Comparison of ENCODE assay signal across 18 cellular contexts in the genomic region with DNA sequence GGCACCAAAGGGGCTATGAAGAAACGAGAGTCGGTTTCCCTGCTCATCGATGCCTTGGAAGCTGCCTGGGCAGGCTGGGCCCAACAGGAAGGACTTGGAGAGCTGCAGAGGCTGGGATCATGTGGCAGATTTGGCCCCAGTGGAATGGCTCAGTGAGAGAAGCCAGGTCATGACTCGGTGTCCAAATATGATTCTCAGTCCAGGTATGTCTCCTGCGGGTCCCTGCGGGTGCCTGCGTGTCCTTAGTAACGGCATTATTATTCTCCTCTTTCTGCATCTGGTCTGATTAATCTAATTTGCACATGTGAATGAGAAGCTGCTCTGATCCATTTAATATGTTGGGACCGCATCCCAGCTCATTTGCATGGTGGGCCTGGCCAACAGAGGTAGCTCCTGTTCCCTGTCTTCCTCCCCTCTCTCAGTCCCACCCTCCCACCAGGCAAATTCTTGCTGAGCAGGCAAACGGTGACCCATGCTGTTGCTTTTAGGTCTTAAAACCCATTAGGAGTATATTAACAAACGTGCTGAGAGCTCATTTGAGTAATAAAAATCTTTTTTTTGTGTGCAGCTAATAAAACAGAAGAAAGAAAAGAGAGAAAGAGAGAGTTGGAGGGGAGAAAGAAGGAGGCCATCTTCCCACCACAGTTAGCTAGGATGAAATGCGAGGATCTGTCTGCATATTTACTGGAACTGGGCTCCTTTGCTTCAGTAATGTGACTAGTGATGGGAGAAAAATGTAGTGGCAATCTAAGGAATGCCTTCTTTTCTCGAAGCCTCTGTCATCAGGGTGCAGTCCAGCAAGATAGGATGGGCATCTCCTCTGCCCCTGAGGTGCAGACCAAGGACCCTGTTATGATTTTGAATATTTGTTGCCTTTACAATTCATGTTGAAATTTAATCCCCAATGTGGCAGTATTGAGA.
"Had no signal": no experiment of that assay in that cellular context is flagged by ENCODE, and none has a peak within 500 bp of the region (broad histone marks: within the 10 kb centered on the region; RNA-seq: fewer than 3 reads in every experiment).

No MANE protein-coding gene starts in this region.

- H3K27ac Mint-ChIP-seq: activated naive CD8-positive, alpha-beta T cell treated with anti-CD3 and anti-CD28 coated beads, Interleukin-2, amount 50 U/mL, for 24 hours; progenitor cell of endocrine pancreas; T-helper 17 cell had no signal

- ATAC-seq: activated CD4-positive, CD25-positive, alpha-beta regulatory T cell treated with anti-CD3 and anti-CD28 coated beads, Interleukin-2, amount 50 U/mL, for 24 hours; activated naive CD8-positive, alpha-beta T cell treated with anti-CD3 and anti-CD28 coated beads, Interleukin-2, amount 50 U/mL, for 24 hours; esophagus mucosa; right cardiac atrium; T-helper 17 cell had no signal

- H3K4me3 Mint-ChIP-seq: activated naive CD8-positive, alpha-beta T cell treated with anti-CD3 and anti-CD28 coated beads, Interleukin-2, amount 50 U/mL, for 24 hours; nephron progenitor cell; T-helper 17 cell had no signal

- H3K36me3 ChIP-seq: ascending aorta, tibial nerve, vagina had no signal

- H3K9me3 ChIP-seq: ascending aorta, tibial nerve, vagina had no signal

- H3K4me3 ChIP-seq: ascending aorta, skin epidermis, tibial nerve, vagina had no signal

- H3K27me3 ChIP-seq: ascending aorta, tibial nerve, vagina had no signal

- H3K9me3 Mint-ChIP-seq: activated naive CD8-positive, alpha-beta T cell treated with anti-CD3 and anti-CD28 coated beads, Interleukin-2, amount 50 U/mL, for 24 hours; nephron progenitor cell had no signal

- DNase-seq: activated naive CD4-positive, alpha-beta T cell treated with Interleukin-2 at 50 U/mL for 16 hours; activated naive CD8-positive, alpha-beta T cell treated with anti-CD3 and anti-CD28 coated beads, Interleukin-2, amount 50 U/mL, for 24 hours; activated T-cell treated with anti-CD3 and anti-CD28 coated beads for 4 hours; caudate nucleus; hippocampal formation; kidney; nephron progenitor cell; right cardiac atrium; stimulated activated CD4-positive, alpha-beta T cell treated with anti-CD3 and anti-CD28 coated beads, Interleukin-4, amount 100 ng/mL, for 24 hours; stimulated activated naive CD4-positive, alpha-beta T cell treated with Interleukin-2 at 50 U/mL for 16 hours; T-helper 17 cell had no signal

- H3K4me1 ChIP-seq: ascending aorta, tibial nerve, vagina had no signal

- H3K27ac ChIP-seq: ascending aorta, skin epidermis, tibial nerve, vagina had no signal

- H3K4me1 Mint-ChIP-seq: activated naive CD8-positive, alpha-beta T cell treated with anti-CD3 and anti-CD28 coated beads, Interleukin-2, amount 50 U/mL, for 24 hours; T-helper 17 cell had no signal
